In the genomic region with DNA sequence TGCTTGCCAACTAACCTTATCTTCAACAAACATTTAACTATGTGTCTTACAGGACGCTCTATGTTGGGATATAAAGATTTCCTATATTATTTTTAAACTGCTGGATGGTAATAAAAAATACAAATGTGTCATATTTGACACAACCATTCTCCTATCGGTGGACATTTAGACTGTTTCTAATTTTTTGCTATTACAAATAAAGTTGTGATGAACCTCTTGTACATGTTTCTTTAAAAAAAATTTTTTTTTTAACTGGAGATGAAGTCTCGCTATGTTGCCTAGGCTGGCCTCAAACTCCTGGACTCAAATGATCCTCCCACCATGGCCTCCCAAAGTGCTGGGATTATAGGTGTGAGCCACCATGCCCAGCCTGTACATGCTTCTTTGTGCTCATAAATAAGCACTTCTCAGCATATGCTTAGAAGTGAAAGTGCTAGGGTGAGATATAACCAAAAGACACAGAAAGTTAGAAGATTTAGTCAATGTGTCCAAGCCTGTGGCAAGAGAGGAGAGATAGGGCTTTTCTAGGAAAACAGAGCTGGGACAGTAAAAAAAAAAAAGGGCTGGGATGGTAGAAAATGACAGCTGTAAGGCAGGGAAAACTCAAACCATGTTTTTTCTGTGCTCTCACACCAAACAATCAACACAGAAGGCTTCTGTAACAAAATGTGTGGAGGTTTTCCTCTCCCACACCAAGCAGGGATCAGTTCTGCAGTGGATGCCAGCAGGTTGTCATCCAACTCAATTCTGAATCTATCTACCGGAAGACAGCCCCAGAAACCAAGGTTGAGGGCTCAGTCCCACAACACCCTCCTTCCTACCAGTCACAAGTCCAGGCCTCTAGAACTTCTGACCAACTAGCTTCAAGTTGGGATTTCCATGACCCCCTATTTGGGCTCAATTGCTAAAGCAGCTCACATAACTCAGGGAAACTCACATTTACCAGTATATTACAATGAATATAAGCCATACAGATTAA, we compare ENCODE assay signal across 10 cellular contexts.
DNase-seq lines count a peak whose midpoint lies in the region; ATAC-seq and TF ChIP-seq lines count a peak whose summit lies in the region.
"Had no signal": no experiment of that assay in that cellular context is flagged by ENCODE, and none has a peak within 500 bp of the region (broad histone marks: within the 10 kb centered on the region; RNA-seq: fewer than 3 reads in every experiment).

No MANE protein-coding gene starts in this region.

- no peaks in the 10 kb centered on the region; the same call in 1 of the 2 replicates for H3K9me2 ChIP-seq in PC-9 (ENCODE audit: insufficient read depth)

- H3K9ac ChIP-seq in H9 (ENCODE audit: extremely low read depth, insufficient read length, low read length) = no peak overlapping the region

- no peak overlapping the region for H2BK12ac ChIP-seq in H9 (ENCODE audit: insufficient read length, low read depth, low read length)

- no peaks in the 10 kb centered on the region for H3K27me3 Mint-ChIP-seq in Calu3 (ENCODE audit: unreplicated experiment)
- no peaks in the 10 kb centered on the region for H3K27me3 Mint-ChIP-seq in H9 (ENCODE audit: low read depth)

- no peak for TF ChIP-seq CTCF in Calu3 (IDR thresholded peaks at IDR 0.05; ENCODE audit: unreplicated experiment)
- no peak for TF ChIP-seq CTCF in PC-9 (conservative IDR thresholded peaks at IDR 0.05)
- TF ChIP-seq CTCF in esophagus muscularis mucosa (IDR thresholded peaks at IDR 0.05) = no peak
- TF ChIP-seq CTCF in H9 (conservative IDR thresholded peaks at IDR 0.05) = no peak

- H3K56ac ChIP-seq in H9 (ENCODE audit: insufficient read length, low read depth, low read length) = no peak overlapping the region

- H3K27ac Mint-ChIP-seq in Calu3 (ENCODE audit: unreplicated experiment) (peak overlapping the region; percentile 94), H9 (peak overlapping the region in 1 of 3 experiments; percentile 18; a peak in 2 of 7 replicates)
- H3K27ac Mint-ChIP-seq in stimulated activated effector memory CD8-positive, alpha-beta T cell treated with anti-CD3 and anti-CD28 coated beads, Interleukin-12 subunit alpha, Interleukin-12 subunit beta, amount 100 ng/mL, for 72 hours = peak overlapping the region; percentile 35

- H3K14ac ChIP-seq in H9 (ENCODE audit: insufficient read depth, low read length) = no peak overlapping the region

- TF ChIP-seq EP300 in esophagus muscularis mucosa (IDR thresholded peaks at IDR 0.05) = no peak

- no peak for TF ChIP-seq POLR2A in esophagus muscularis mucosa (IDR thresholded peaks at IDR 0.05; ENCODE audit: low read depth)

- CTCF ChIA-PET in Calu3 (lab: Charles Lee) = interaction anchor here (0.5 to 1.3 kb wide), 5 partner anchors 14 to 96 kb away, joined by 3 to 12 read pairs (median 4); a partner anchor contains a TSS
- CTCF ChIA-PET in PC-9 (lab: Charles Lee) = interaction anchor here (0.5 kb wide), 1 partner anchor 1204 kb away, joined by 3 read pairs; no protein-coding TSS in a partner anchor

- no peaks in the 10 kb centered on the region for H4K20me1 ChIP-seq in PC-9 (ENCODE audit: insufficient read depth)
- no peaks in the 10 kb centered on the region for H4K20me1 ChIP-seq in H9 (ENCODE audit: control insufficient read depth, insufficient read depth, insufficient read length)

- no peak overlapping the region for H3K18ac ChIP-seq in H9 (ENCODE audit: insufficient read length, low read depth, low read length)

- BruUV-seq in Calu3 (replicated peaks; lab: Mats Ljungman, UMichigan) (TSS peak; percentile 69), PC-9 (replicated peaks; lab: Mats Ljungman, UMichigan) (TSS peak; percentile 72)

- H3K27me3 ChIP-seq in PC-9 (ENCODE audit: insufficient read depth, low read depth) = no peaks in the 10 kb centered on the region
- H3K27me3 ChIP-seq in esophagus muscularis mucosa = no peaks in the 10 kb centered on the region
- H3K27me3 ChIP-seq in H9 (ENCODE audit: insufficient read depth, low read length) = no peaks in the 10 kb centered on the region

- no peak overlapping the region for H3K23ac ChIP-seq in H9 (ENCODE audit: insufficient read length, low read depth, low read length)

- peak overlapping the region; percentile 90 for H3K27ac ChIP-seq in PC-9
- H3K27ac ChIP-seq in esophagus muscularis mucosa (replicated peaks in 1 of 4) = no peak overlapping the region
- no peak overlapping the region for H3K27ac ChIP-seq in H9 (ENCODE audit: insufficient read length, low read depth, low read length)

- no peaks in the 10 kb centered on the region; the same call in 1 of the 2 replicates for H3K36me3 ChIP-seq in PC-9 (ENCODE audit: low read depth)
- peaks cover 0 to 3% (median 0%) of the 10 kb centered on the region in 4 donors for H3K36me3 ChIP-seq in esophagus muscularis mucosa

- POLR2A ChIA-PET in PC-9 (lab: Charles Lee; ENCODE audit: unreplicated experiment) = interaction anchor here (0.7 kb wide), 2 partner anchors 33 to 40 kb away, joined by 3 read pairs; no protein-coding TSS in a partner anchor

- H3K36me3 Mint-ChIP-seq in Calu3 (ENCODE audit: insufficient read depth, unreplicated experiment) (peaks cover 18% of the 10 kb centered on the region), H9 (ENCODE audit: insufficient read depth in 1 of 3, low read depth in 3 of 3) (peaks cover 0 to 7% (median 7%) of the 10 kb centered on the region in 3 experiments; a peak in 5 of 7 replicates)
- no peaks in the 10 kb centered on the region for H3K36me3 Mint-ChIP-seq in stimulated activated effector memory CD8-positive, alpha-beta T cell treated with anti-CD3 and anti-CD28 coated beads, Interleukin-12 subunit alpha, Interleukin-12 subunit beta, amount 100 ng/mL, for 72 hours

- peak overlapping the region; percentile 59 for H3K4me2 ChIP-seq in PC-9
- H3K4me2 ChIP-seq in H9 (ENCODE audit: insufficient read depth, insufficient read length, low read length) = no peak overlapping the region

- H2BK15ac ChIP-seq in H9 (ENCODE audit: low read depth, low read length) = no peak overlapping the region

- no peak overlapping the region for H3K4me3 ChIP-seq in PC-9
- no peak overlapping the region for H3K4me3 ChIP-seq in esophagus muscularis mucosa

- H3T11ph ChIP-seq in H9 (ENCODE audit: low read length) = no peak overlapping the region

- peaks cover 33% of the 10 kb centered on the region for H3F3A ChIP-seq in PC-9 (ENCODE audit: insufficient read depth, low read depth)

- no peaks in the 10 kb centered on the region for H3K23me2 ChIP-seq in H9 (ENCODE audit: insufficient read length, low read depth, low read length, poor library complexity, severe bottlenecking)

- no peak overlapping the region for H2BK120ac ChIP-seq in H9 (ENCODE audit: low read depth, low read length, poor library complexity, severe bottlenecking)

- no peaks in the 10 kb centered on the region for H3K9me3 ChIP-seq in PC-9 (ENCODE audit: insufficient read depth, low read depth)
- no peaks in the 10 kb centered on the region for H3K9me3 ChIP-seq in esophagus muscularis mucosa
- H3K9me3 ChIP-seq in H9 (ENCODE audit: control insufficient read depth, low read depth, low read length) = no peaks in the 10 kb centered on the region

- H2AFZ ChIP-seq in PC-9 (0 out of 2 replicates have a peak overlapping the region, but pooled peaks have one; percentile 3), H9 (ENCODE audit: low read length) (no peak overlapping the region)

- peaks cover 76% of the 10 kb centered on the region for H3K79me2 ChIP-seq in PC-9 (ENCODE audit: low read depth)
- no peaks in the 10 kb centered on the region; the same call in 1 of the 2 replicates for H3K79me2 ChIP-seq in H9 (ENCODE audit: insufficient read depth, low read length)

- H3K79me1 ChIP-seq in H9 (ENCODE audit: insufficient read depth, low read depth, low read length, poor library complexity, severe bottlenecking) = no peaks in the 10 kb centered on the region

- H4K91ac ChIP-seq in H9 (ENCODE audit: insufficient read length, low read depth, low read length) = no peak overlapping the region

- no peak overlapping the region for H2BK20ac ChIP-seq in H9 (ENCODE audit: low read depth, low read length, poor library complexity, severe bottlenecking)

- no peak overlapping the region for H2BK5ac ChIP-seq in H9 (ENCODE audit: insufficient read length, low read length)

- H3K4me1 Mint-ChIP-seq in Calu3 (ENCODE audit: low read depth, unreplicated experiment) (peaks cover 70% of the 10 kb centered on the region), H9 (peaks cover 22 to 30% of the 10 kb centered on the region in 2 experiments)
- peaks cover 36% of the 10 kb centered on the region for H3K4me1 Mint-ChIP-seq in stimulated activated effector memory CD8-positive, alpha-beta T cell treated with anti-CD3 and anti-CD28 coated beads, Interleukin-12 subunit alpha, Interleukin-12 subunit beta, amount 100 ng/mL, for 72 hours

- H4K5ac ChIP-seq in H9 (ENCODE audit: insufficient read length, low read depth, low read length) = no peak overlapping the region

- DNase-seq in Calu3 = peak; percentile 16
- no peak for DNase-seq in PC-9
- peak; percentile 66 for DNase-seq in esophagus muscularis mucosa (ENCODE audit: extremely low spot score)
- DNase-seq in stimulated activated effector memory CD8-positive, alpha-beta T cell treated with anti-CD3 and anti-CD28 coated beads, Interleukin-12 subunit alpha, Interleukin-12 subunit beta, amount 100 ng/mL, for 72 hours (ENCODE audit: low spot score in 2 of 2) = no peak
- no peak for DNase-seq in NCI-H82 (lab: John Stamatoyannopoulos, UW)
- no peak for DNase-seq in H9
- no peak for DNase-seq in COR-L47 (lab: John Stamatoyannopoulos, UW)
- DNase-seq: activated CD4-positive, alpha-beta T cell treated with anti-CD3 and anti-CD28 coated beads for 48 hours; activated gamma-delta T cell treated with Interleukin-2 at 50 U/mL for 16 hours; H7 had no signal

- intact Hi-C loops in Calu3 (cut with micrococcal nuclease; ENCODE audit: unreplicated experiment) = loop anchor here (5.0 kb wide), 1 partner anchor 74 kb away; a partner anchor contains a TSS
- intact Hi-C loops in PC-9 (cut with micrococcal nuclease; ENCODE audit: unreplicated experiment) = no loop called here
- intact Hi-C loops in esophagus muscularis mucosa (cut with DNase I) = no loop called here

- H3K9me3 Mint-ChIP-seq in Calu3 (ENCODE audit: low read depth, unreplicated experiment) (no peaks in the 10 kb centered on the region), H9 (no peaks in the 10 kb centered on the region)
- no peaks in the 10 kb centered on the region for H3K9me3 Mint-ChIP-seq in stimulated activated effector memory CD8-positive, alpha-beta T cell treated with anti-CD3 and anti-CD28 coated beads, Interleukin-12 subunit alpha, Interleukin-12 subunit beta, amount 100 ng/mL, for 72 hours

- 80% methylated on average over 4 of the region's 4 CpGs for WGBS in esophagus muscularis mucosa
- WGBS in H9 (ENCODE audit: extremely low coverage, insufficient read length, low lambda C conversion rate) = no CpG with 5 or more reads among the region's 4 CpGs

- ATAC-seq in stimulated activated effector memory CD8-positive, alpha-beta T cell treated with anti-CD3 and anti-CD28 coated beads, Interleukin-12 subunit alpha, Interleukin-12 subunit beta, amount 100 ng/mL, for 72 hours = peak; percentile 51

- no peak overlapping the region for H3K4ac ChIP-seq in H9 (ENCODE audit: low read depth, low read length)

- no peak overlapping the region for H2AK5ac ChIP-seq in H9 (ENCODE audit: insufficient read length, low read length)

- H4K8ac ChIP-seq in H9 (replicated peaks; ENCODE audit: insufficient read length, low read depth, low read length) = no peak overlapping the region

- H3K4me3 Mint-ChIP-seq in Calu3 (ENCODE audit: low read depth, unreplicated experiment) (peak overlapping the region; percentile 5), H9 (no peak overlapping the region)
- H3K4me3 Mint-ChIP-seq in stimulated activated effector memory CD8-positive, alpha-beta T cell treated with anti-CD3 and anti-CD28 coated beads, Interleukin-12 subunit alpha, Interleukin-12 subunit beta, amount 100 ng/mL, for 72 hours = no peak overlapping the region

- H3K4me1 ChIP-seq in PC-9 (replicated peaks; ENCODE audit: insufficient read depth) (peaks cover 40% of the 10 kb centered on the region), esophagus muscularis mucosa (peaks cover 35 to 50% (median 40%) of the 10 kb centered on the region in 4 donors), H9 (ENCODE audit: insufficient read depth, low read length) (peaks cover 5% of the 10 kb centered on the region; the same call in 1 of the 2 replicates)

Comparison
In these comparisons a context has a peak if more than half of its experiments do, and no peak if none do; other contexts are left out.
1. DNase-seq: peak in Calu3 (single experiment) and esophagus muscularis mucosa (single experiment); none in PC-9 (0 of 2), stimulated activated effector memory CD8-positive, alpha-beta T cell treated with anti-CD3 and anti-CD28 coated beads, Interleukin-12 subunit alpha, Interleukin-12 subunit beta, amount 100 ng/mL, for 72 hours (0 of 2), NCI-H82 (single experiment), H9 (single experiment) and COR-L47 (single experiment).